ENCODE assay signal across 17 cellular contexts in the genomic region with DNA sequence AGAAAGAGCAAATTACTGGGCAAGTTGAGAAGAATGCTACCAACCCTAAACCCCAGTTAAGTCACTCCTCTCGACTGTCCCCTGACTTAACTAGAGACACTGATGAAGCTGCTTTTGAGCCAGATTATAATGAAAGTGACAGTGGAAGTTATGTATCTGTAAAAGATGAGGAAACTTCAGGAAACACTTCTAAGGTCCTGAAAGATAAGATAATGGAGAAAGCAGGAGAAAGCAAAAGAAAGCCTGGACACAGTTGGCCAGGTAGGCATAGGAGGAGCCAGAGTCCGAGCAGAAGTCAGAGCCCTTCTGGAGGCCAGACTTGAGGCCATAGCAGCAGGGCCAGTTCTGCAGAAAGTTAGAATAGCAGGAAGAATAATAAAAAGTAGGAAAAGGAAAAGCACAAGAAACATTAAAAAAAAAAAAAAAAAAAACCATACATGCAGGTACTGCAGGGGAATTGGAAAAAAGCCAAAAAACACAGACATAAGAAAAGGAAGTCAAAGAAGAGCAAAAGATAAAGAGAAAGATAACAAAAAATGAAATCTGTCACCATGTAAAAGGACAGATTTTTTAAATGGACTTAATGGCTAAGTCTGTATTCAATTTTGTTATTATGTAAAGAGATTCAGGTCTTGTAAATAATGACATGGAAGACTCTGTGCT.
A peak's percentile ranks its signal among the peaks of the same experiment; 100 is the strongest.
DNase-seq lines count a peak whose midpoint lies in the region; ATAC-seq and TF ChIP-seq lines count a peak whose summit lies in the region.
"Had no signal": no experiment of that assay in that cellular context is flagged by ENCODE, and none has a peak within 500 bp of the region (broad histone marks: within the 10 kb centered on the region; RNA-seq: fewer than 3 reads in every experiment).

No MANE protein-coding gene starts in this region.

- H2AFZ ChIP-seq in PC-3 (ENCODE audit: low read length) = no peak overlapping the region
- H2AFZ ChIP-seq in osteoblast (ENCODE audit: low read length) = peak overlapping the region; percentile 3

- H3K27me3 ChIP-seq in PC-3 (ENCODE audit: low read length) (no peaks in the 10 kb centered on the region), osteoblast (ENCODE audit: insufficient read depth, low read length) (no peaks in the 10 kb centered on the region)

- ATAC-seq in PC-3 (no peak), sciatic nerve (no peak), GM18505 (IDR thresholded peaks at IDR 0.05; ENCODE audit: unreplicated experiment) (no peak)
- ATAC-seq: HepG2, Panc1 had no signal

- peaks cover 11% of the 10 kb centered on the region for H3K36me3 Mint-ChIP-seq in chondrocyte (ENCODE audit: low read depth)

- H3F3A ChIP-seq in PC-3 (ENCODE audit: low read length, unreplicated experiment) = no peaks in the 10 kb centered on the region

- H3K79me2 ChIP-seq in PC-3 (ENCODE audit: low read length) (no peaks in the 10 kb centered on the region), osteoblast (ENCODE audit: insufficient read depth, low read length) (no peaks in the 10 kb centered on the region)

- no peak for TF ChIP-seq POLR2A in GM18505 (IDR thresholded peaks at IDR 0.05; ENCODE audit: borderline replicate concordance, extremely low read depth, insufficient read depth, insufficient read length)

- TF ChIP-seq CTCF in PC-3 (conservative IDR thresholded peaks at IDR 0.05; ENCODE audit: low read depth, low read length) (no peak), chondrocyte (IDR thresholded peaks at IDR 0.05) (no peak), osteoblast (IDR thresholded peaks at IDR 0.05; ENCODE audit: extremely low read depth, low read depth, low read length) (no peak)

- peaks cover 40% of the 10 kb centered on the region for H3K4me1 Mint-ChIP-seq in chondrocyte (ENCODE audit: low read depth)

- H3K4me3 Mint-ChIP-seq in chondrocyte (ENCODE audit: unreplicated experiment) = no peak overlapping the region

- POLR2A ChIA-PET in PC-3 (lab: Charles Lee; ENCODE audit: unreplicated experiment) = no interaction called here

- H3K27me3 Mint-ChIP-seq in chondrocyte (ENCODE audit: low read depth) = no peaks in the 10 kb centered on the region

- CTCF ChIA-PET in PC-3 (lab: Charles Lee) = interaction anchor here (1.4 kb wide), 1 partner anchor 18 kb away, joined by 11 read pairs; no protein-coding TSS in a partner anchor

- BruUV-seq in PC-3 (replicated peaks; lab: Mats Ljungman, UMichigan) = no TSS peak

- H3K4me2 ChIP-seq in PC-3 (ENCODE audit: low read length) (no peak overlapping the region), osteoblast (ENCODE audit: insufficient read depth, low read length) (no peak overlapping the region)

- peaks cover 31% of the 10 kb centered on the region for H3K9me3 Mint-ChIP-seq in chondrocyte (ENCODE audit: low read depth)

- peak overlapping the region; percentile 34 for H3K27ac ChIP-seq in PC-3 (ENCODE audit: low read length)
- peak overlapping the region; percentile 38 for H3K27ac ChIP-seq in osteoblast (ENCODE audit: low read depth, low read length)

- H3K9me3 ChIP-seq in PC-3 (ENCODE audit: low read length) (0 out of 2 replicates have a peak, but pooled peaks cover 4% of the 10 kb centered on the region), osteoblast (ENCODE audit: low read depth, low read length) (no peaks in the 10 kb centered on the region)

- no peaks in the 10 kb centered on the region for H3K9me2 ChIP-seq in PC-3 (replicated peaks; ENCODE audit: low read length)

- no peaks in the 10 kb centered on the region for H4K20me1 ChIP-seq in PC-3 (ENCODE audit: low read length)
- no peaks in the 10 kb centered on the region for H4K20me1 ChIP-seq in osteoblast (ENCODE audit: insufficient read depth, low read length)

- DNase-seq in NCI-H748 (lab: John Stamatoyannopoulos, UW; ENCODE audit: unreplicated experiment) (peak; percentile 1), NCI-H748 treated with DMSO at 0.1 percent for 48 hours (lab: John Stamatoyannopoulos, UW) (no peak), PC-3 (peak; percentile 35), chondrocyte (ENCODE audit: low spot score) (no peak), osteoblast (ENCODE audit: insufficient read length, low spot score, missing footprints) (no peak), sciatic nerve (ENCODE audit: low spot score) (no peak), foreskin melanocyte (no peak)
- DNase-seq: C1 segment of cervical spinal cord, EL, H7, Karpas-422, NCI-H2029, NCI-H2227 treated with DMSO at 0.1 percent for 48 hours, NCI-H524 treated with DMSO at 0.1 percent for 48 hours had no signal

- intact Hi-C loops in PC-3 (cut with micrococcal nuclease) = no loop called here
- intact Hi-C loops in sciatic nerve (cut with DNase I) = no loop called here

- peaks cover 13% of the 10 kb centered on the region for H3K4me1 ChIP-seq in PC-3 (ENCODE audit: insufficient read depth, low read length)
- peaks cover 23% of the 10 kb centered on the region for H3K4me1 ChIP-seq in osteoblast (ENCODE audit: insufficient read depth, low read length)

- H3K9ac ChIP-seq in PC-3 (ENCODE audit: low read length) = no peak overlapping the region

- H3K27ac Mint-ChIP-seq in chondrocyte (ENCODE audit: unreplicated experiment) = peak overlapping the region; percentile 74

- H3K36me3 ChIP-seq in PC-3 (ENCODE audit: low read depth, low read length) (no peaks in the 10 kb centered on the region; the same call in 1 of the 2 replicates), osteoblast (ENCODE audit: insufficient read depth, low read length) (no peaks in the 10 kb centered on the region)

- no peak overlapping the region for H3K4me3 ChIP-seq in PC-3 (ENCODE audit: low read length)
- H3K4me3 ChIP-seq in osteoblast (ENCODE audit: insufficient read depth, low read length) = no peak overlapping the region

Comparison
In these comparisons a context has a peak if more than half of its experiments do, and no peak if none do; other contexts are left out.
1. DNase-seq: peak in NCI-H748 (single experiment) and PC-3 (single experiment); none in NCI-H748 treated with DMSO at 0.1 percent for 48 hours (single experiment), chondrocyte (single experiment), osteoblast (single experiment), sciatic nerve (single experiment) and foreskin melanocyte (single experiment).